In the genomic region with DNA sequence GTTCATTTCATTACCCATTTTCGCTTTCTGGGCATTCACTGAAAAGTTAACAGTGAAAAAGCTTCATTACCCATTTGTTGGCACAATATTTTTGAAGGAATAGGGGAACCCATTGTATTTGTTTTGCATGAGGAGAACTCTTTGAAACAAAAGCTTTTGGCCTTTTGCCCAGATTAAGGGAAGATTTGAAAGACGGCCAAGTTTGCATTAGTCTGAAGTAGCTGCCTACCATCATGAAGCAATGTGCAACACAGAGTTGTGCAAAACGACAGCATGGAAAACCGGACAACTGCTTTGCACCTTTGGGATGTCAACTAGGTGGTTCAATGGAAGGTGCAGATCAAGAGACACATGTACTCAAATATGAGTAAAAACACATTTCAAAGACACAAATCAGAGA, we compare ENCODE assay signal across 12 cellular contexts.
DNase-seq lines count a peak whose midpoint lies in the region; ATAC-seq and TF ChIP-seq lines count a peak whose summit lies in the region.
"Had no signal": no experiment of that assay in that cellular context is flagged by ENCODE, and none has a peak within 500 bp of the region (broad histone marks: within the 10 kb centered on the region; RNA-seq: fewer than 3 reads in every experiment).

No MANE protein-coding gene starts in this region.

- H3K9me3 ChIP-seq in CD8-positive, alpha-beta memory T cell (ENCODE audit: low read length): no peaks in the 10 kb centered on the region
- H3K9me3 ChIP-seq: vagina had no signal

- no peaks in the 10 kb centered on the region for H3K4me1 ChIP-seq in CD8-positive, alpha-beta memory T cell (ENCODE audit: insufficient read depth, low read length)
- H3K4me1 ChIP-seq: vagina had no signal

- no peaks in the 10 kb centered on the region for H3K36me3 ChIP-seq in CD8-positive, alpha-beta memory T cell (ENCODE audit: insufficient read depth, low read length)
- H3K36me3 ChIP-seq: vagina had no signal

- no peak overlapping the region for H3K4me3 ChIP-seq in epithelial cell of esophagus (ENCODE audit: low read length)
- no peak overlapping the region for H3K4me3 ChIP-seq in CD8-positive, alpha-beta memory T cell (ENCODE audit: low read length)
- H3K4me3 ChIP-seq: vagina had no signal

- no peak overlapping the region for H3K4me3 Mint-ChIP-seq in CD8-positive, alpha-beta memory T cell
- H3K4me3 Mint-ChIP-seq: nephron progenitor cell; T-helper 1 cell treated with Interleukin-12 subunit alpha and Interleukin-12 subunit beta and Interleukin-4 antibody, amounts not matched to agents 30 μg/mL and 1 μg/mL, for 36 hours had no signal

- no peak overlapping the region for H3K27ac Mint-ChIP-seq in CD8-positive, alpha-beta memory T cell
- H3K27ac Mint-ChIP-seq: nephron progenitor cell; T-helper 1 cell treated with Interleukin-12 subunit alpha and Interleukin-12 subunit beta and Interleukin-4 antibody, amounts not matched to agents 30 μg/mL and 1 μg/mL, for 36 hours had no signal

- no peaks in the 10 kb centered on the region for H3K27me3 ChIP-seq in CD8-positive, alpha-beta memory T cell (ENCODE audit: insufficient read depth, low read length, poor library complexity, severe bottlenecking)
- H3K27me3 ChIP-seq: vagina had no signal

- DNase-seq in H4 (ENCODE audit: low spot score): peak; percentile 8
- DNase-seq in NCI-H226: peak; percentile 15
- peak; percentile 51 for DNase-seq in epithelial cell of esophagus (ENCODE audit: low read depth)
- DNase-seq in occipital lobe (lab: John Stamatoyannopoulos, UW): peak; percentile 2
- no peak for DNase-seq in CD8-positive, alpha-beta memory T cell
- no peak for DNase-seq in COLO668 (lab: John Stamatoyannopoulos, UW; ENCODE audit: unreplicated experiment)
- no peak for DNase-seq in SHP77 treated with DMSO at 0.1 percent for 48 hours (lab: John Stamatoyannopoulos, UW)
- DNase-seq: NCI-H1436, nephron progenitor cell had no signal

- no peak for TF ChIP-seq CTCF in epithelial cell of esophagus (IDR thresholded peaks at IDR 0.05; ENCODE audit: insufficient read depth, low read depth, low read length, missing control alignments)

- no peaks in the 10 kb centered on the region for H3K4me1 Mint-ChIP-seq in CD8-positive, alpha-beta memory T cell
- H3K4me1 Mint-ChIP-seq: nephron progenitor cell had no signal

- CTCF ChIA-PET in CD8-positive, alpha-beta memory T cell (lab: Charles Lee): no interaction called here

- H3K36me3 Mint-ChIP-seq in CD8-positive, alpha-beta memory T cell: no peaks in the 10 kb centered on the region

- peaks cover 0 to 4% (median 2%) of the 10 kb centered on the region in 5 donors for H3K9me3 Mint-ChIP-seq in CD8-positive, alpha-beta memory T cell
- H3K9me3 Mint-ChIP-seq: nephron progenitor cell; T-helper 1 cell treated with Interleukin-12 subunit alpha and Interleukin-12 subunit beta and Interleukin-4 antibody, amounts not matched to agents 30 μg/mL and 1 μg/mL, for 36 hours had no signal

- H3K27me3 Mint-ChIP-seq in CD8-positive, alpha-beta memory T cell: peaks cover 0 to 2% of the 10 kb centered on the region in 2 donors

- no peak overlapping the region for H3K27ac ChIP-seq in CD8-positive, alpha-beta memory T cell (ENCODE audit: low read depth, low read length)
- H3K27ac ChIP-seq: vagina had no signal

- POLR2A ChIA-PET in CD8-positive, alpha-beta memory T cell (lab: Charles Lee): no interaction called here

- ATAC-seq in HG03469 (IDR thresholded peaks at IDR 0.05; ENCODE audit: unreplicated experiment): no peak

Comparison
In these comparisons a context has a peak if more than half of its experiments do, and no peak if none do; other contexts are left out.
1. DNase-seq: peak in H4 (single experiment), NCI-H226 (single experiment), epithelial cell of esophagus (single experiment) and occipital lobe (single experiment); none in CD8-positive, alpha-beta memory T cell (0 of 5), COLO668 (single experiment) and SHP77 treated with DMSO at 0.1 percent for 48 hours (single experiment).